In genomic region chr4:174318829-174319764, GRCh38 we compare ENCODE assay signal across 8 cellular contexts. TPM values are rescaled to one million over a fixed set of nuclear protein-coding genes. Genes with fewer than 3 reads are reported as not detected.
DNase-seq lines count a peak whose midpoint lies in the region; ATAC-seq and TF ChIP-seq lines count a peak whose summit lies in the region.

No MANE protein-coding gene starts in this region.

- TF ChIP-seq CTCF in AG09319 (IDR thresholded peaks at IDR 0.05; ENCODE audit: low read depth, low read length) (peak; percentile 64), GM12874 (IDR thresholded peaks at IDR 0.05; ENCODE audit: insufficient read depth, low read depth, low read length) (peak; percentile 25; the same call in 1 of the 2 replicates), chondrocyte (IDR thresholded peaks at IDR 0.05) (peak; percentile 98), nephron (IDR thresholded peaks at IDR 0.05; ENCODE audit: unreplicated experiment in 3 of 3) (peak; percentile 68 to 87 (median 74))

- peaks cover 10% of the 10 kb centered on the region for H3K4me1 Mint-ChIP-seq in chondrocyte (ENCODE audit: low read depth)
- no peaks in the 10 kb centered on the region for H3K4me1 Mint-ChIP-seq in nephron

- H3K9me3 Mint-ChIP-seq in chondrocyte (ENCODE audit: low read depth) (no peaks in the 10 kb centered on the region), nephron (no peaks in the 10 kb centered on the region)

- H3K36me3 Mint-ChIP-seq in chondrocyte (ENCODE audit: low read depth) (peaks cover 2% of the 10 kb centered on the region), nephron (ENCODE audit: low read depth) (peaks cover 3% of the 10 kb centered on the region)

- ATAC-seq in GM19463 (IDR thresholded peaks at IDR 0.05; ENCODE audit: unreplicated experiment), result no peak
- no peak for ATAC-seq in HG03108 (IDR thresholded peaks at IDR 0.05; ENCODE audit: unreplicated experiment)

- DNase-seq in AG09319 (ENCODE audit: extremely low read depth, low read depth) (no peak), NCI-H146 (lab: John Stamatoyannopoulos, UW) (peak; percentile 30), chondrocyte (ENCODE audit: low spot score) (no peak), HuH-7 (ENCODE audit: low spot score) (no peak)

- H3K27me3 Mint-ChIP-seq in chondrocyte (ENCODE audit: low read depth) (no peaks in the 10 kb centered on the region), nephron (ENCODE audit: low read depth) (no peaks in the 10 kb centered on the region)

- H3K27ac Mint-ChIP-seq in chondrocyte (ENCODE audit: unreplicated experiment) (no peak overlapping the region), nephron (no peak overlapping the region)

- H3K4me3 Mint-ChIP-seq in chondrocyte (ENCODE audit: unreplicated experiment), result no peak overlapping the region
- no peak overlapping the region for H3K4me3 Mint-ChIP-seq in nephron

RNA-seq across cellular contexts. Expression of gene CEP44, which starts 35.4 kb away (rescaled TPM):
- total RNA-seq in chondrocyte, result 8.6 to 12.4 TPM (median 8.7 TPM) in 3 replicates

RNA-seq across cellular contexts. Expression of gene FBXO8, which starts 35.6 kb away (rescaled TPM):
- 16.4 to 20.7 TPM (median 18.9 TPM) in 3 replicates for total RNA-seq in chondrocyte

Comparison
In these comparisons a context has a peak if more than half of its experiments do, and no peak if none do; other contexts are left out.
1. CTCF ChIP-seq: peak in every context shown above with its lines; median percentile 98 in chondrocyte; 74 in nephron; 64 in AG09319; 25 in GM12874.